1 cellular context compared by ENCODE assay signal in the genomic region with DNA sequence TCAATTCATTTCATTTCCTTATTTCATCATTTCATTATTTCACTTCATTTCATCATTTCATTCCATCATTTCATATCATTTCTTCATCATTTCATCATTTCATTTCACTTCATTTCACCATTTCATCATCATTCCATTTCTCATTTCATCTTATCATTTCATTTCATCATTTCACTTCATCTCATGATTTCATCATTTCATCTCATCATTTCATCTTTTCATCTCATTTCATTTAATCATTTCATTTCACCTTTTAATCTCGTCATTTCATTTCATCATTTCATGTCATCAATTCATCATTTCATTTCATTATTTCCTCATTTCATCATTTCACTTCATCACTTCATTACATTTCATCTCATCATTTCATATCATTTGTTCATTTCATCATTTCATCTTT.
TF ChIP-seq lines count a peak whose summit lies in the region.
"Not testable (repeated sequence)": the region's sequence is repeated elsewhere in the genome, so short reads cannot be mapped to it uniquely, and the experiment has no call there.

No MANE protein-coding gene starts in this region.

TF ChIP-seq in K562, 482 proteins besides CTCF, POLR2A, EP300 and RAD21 (continued from another document and continues in another):
- TF ChIP-seq, protein P1, sequence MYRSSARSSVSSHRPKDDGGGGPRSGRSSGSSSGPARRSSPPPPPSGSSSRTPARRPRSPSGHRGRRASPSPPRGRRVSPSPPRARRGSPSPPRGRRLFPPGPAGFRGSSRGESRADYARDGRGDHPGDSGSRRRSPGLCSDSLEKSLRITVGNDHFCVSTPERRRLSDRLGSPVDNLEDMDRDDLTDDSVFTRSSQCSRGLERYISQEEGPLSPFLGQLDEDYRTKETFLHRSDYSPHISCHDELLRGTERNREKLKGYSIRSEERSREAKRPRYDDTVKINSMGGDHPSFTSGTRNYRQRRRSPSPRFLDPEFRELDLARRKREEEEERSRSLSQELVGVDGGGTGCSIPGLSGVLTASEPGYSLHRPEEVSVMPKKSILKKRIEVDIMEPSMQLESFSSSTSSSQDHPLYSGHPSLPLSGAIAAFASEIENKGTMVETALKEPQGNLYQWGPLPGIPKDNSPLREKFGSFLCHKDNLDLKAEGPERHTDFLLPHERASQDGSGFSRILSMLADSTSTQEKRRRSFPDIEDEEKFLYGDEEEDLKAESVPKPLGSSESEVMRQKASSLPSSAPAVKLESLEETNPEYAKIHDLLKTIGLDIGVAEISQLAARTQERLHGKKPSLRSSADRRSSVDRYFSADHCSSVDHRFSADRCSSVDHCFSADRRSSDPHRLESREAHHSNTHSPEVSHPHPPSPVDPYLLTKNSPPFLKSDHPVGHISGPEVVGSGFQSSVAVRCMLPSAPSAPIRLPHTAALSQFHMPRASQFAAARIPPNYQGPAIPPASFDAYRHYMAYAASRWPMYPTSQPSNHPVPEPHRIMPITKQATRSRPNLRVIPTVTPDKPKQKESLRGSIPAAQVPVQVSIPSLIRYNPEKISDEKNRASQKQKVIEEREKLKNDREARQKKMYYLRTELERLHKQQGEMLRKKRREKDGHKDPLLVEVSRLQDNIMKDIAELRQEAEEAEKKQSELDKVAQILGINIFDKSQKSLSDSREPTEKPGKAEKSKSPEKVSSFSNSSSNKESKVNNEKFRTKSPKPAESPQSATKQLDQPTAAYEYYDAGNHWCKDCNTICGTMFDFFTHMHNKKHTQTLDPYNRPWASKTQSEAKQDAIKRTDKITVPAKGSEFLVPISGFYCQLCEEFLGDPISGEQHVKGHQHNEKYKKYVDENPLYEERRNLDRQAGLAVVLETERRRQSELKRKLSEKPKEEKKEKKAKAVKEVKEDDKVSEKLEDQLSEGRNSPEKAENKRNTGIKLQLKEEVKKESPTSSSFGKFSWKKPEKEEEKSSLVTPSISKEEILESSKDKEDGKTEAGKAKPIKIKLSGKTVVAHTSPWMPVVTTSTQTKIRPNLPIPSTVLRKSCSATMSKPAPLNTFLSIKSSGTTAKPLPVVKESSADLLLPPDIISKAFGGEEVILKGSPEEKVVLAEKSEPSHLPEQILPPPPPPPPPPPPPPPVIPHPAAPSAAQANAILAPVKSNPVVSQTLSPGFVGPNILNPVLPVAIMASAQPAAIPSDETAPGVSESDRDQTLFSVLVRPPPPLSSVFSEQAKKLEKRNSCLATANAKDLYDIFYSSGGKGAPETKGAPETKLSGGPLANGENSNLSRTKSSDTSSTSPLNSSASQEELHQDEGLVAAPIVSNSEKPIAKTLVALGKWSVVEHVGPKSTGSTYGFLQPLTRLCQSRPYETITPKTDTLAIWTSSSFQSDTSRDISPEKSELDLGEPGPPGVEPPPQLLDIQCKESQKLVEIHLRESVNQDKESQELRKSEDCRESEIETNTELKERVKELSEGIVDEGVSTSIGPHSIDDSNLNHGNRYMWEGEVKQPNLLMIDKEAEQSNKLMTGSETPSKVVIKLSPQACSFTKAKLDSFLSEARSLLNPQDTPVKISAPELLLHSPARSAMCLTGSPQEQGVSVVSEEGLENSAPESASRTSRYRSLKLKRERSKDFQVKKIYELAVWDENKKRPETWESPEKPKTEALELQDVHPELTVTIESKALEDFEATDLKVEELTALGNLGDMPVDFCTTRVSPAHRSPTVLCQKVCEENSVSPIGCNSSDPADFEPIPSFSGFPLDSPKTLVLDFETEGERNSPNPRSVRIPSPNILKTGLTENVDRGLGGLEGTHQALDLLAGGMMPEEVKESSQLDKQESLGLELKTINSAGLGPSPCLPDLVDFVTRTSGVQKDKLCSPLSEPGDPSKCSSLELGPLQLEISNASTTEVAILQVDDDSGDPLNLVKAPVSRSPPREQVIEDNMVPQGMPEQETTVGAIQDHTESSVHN (IDR thresholded peaks at IDR 0.05; ENCODE audit: borderline replicate concordance in 1 of 2, low read depth in 1 of 2) = peak in 1 of 2 experiments; percentile 74; a peak in 1 of 4 replicates
- TF ChIP-seq NCOA4 (IDR thresholded peaks at IDR 0.05; ENCODE audit: partially characterized antibody) = peak; percentile 62
- peak; percentile 15; the same call in 1 of the 2 replicates for TF ChIP-seq NFIC (IDR thresholded peaks at IDR 0.05)
- TF ChIP-seq, protein P2, sequence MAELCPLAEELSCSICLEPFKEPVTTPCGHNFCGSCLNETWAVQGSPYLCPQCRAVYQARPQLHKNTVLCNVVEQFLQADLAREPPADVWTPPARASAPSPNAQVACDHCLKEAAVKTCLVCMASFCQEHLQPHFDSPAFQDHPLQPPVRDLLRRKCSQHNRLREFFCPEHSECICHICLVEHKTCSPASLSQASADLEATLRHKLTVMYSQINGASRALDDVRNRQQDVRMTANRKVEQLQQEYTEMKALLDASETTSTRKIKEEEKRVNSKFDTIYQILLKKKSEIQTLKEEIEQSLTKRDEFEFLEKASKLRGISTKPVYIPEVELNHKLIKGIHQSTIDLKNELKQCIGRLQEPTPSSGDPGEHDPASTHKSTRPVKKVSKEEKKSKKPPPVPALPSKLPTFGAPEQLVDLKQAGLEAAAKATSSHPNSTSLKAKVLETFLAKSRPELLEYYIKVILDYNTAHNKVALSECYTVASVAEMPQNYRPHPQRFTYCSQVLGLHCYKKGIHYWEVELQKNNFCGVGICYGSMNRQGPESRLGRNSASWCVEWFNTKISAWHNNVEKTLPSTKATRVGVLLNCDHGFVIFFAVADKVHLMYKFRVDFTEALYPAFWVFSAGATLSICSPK (IDR thresholded peaks at IDR 0.05; ENCODE audit: borderline replicate concordance) = 0 out of 2 replicates have a peak, but pooled peaks have one; percentile 86
- TF ChIP-seq ARID2 (IDR thresholded peaks at IDR 0.05) = peak; percentile 38; the same call in 1 of the 2 replicates
- TF ChIP-seq, protein P3, sequence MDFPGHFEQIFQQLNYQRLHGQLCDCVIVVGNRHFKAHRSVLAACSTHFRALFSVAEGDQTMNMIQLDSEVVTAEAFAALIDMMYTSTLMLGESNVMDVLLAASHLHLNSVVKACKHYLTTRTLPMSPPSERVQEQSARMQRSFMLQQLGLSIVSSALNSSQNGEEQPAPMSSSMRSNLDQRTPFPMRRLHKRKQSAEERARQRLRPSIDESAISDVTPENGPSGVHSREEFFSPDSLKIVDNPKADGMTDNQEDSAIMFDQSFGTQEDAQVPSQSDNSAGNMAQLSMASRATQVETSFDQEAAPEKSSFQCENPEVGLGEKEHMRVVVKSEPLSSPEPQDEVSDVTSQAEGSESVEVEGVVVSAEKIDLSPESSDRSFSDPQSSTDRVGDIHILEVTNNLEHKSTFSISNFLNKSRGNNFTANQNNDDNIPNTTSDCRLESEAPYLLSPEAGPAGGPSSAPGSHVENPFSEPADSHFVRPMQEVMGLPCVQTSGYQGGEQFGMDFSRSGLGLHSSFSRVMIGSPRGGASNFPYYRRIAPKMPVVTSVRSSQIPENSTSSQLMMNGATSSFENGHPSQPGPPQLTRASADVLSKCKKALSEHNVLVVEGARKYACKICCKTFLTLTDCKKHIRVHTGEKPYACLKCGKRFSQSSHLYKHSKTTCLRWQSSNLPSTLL (IDR thresholded peaks at IDR 0.05) = peak; percentile 65; the same call in 1 of the 2 replicates
- peak; percentile 91; the same call in 1 of the 2 replicates for TF ChIP-seq HLTF (IDR thresholded peaks at IDR 0.05)
- TF ChIP-seq, protein P4, sequence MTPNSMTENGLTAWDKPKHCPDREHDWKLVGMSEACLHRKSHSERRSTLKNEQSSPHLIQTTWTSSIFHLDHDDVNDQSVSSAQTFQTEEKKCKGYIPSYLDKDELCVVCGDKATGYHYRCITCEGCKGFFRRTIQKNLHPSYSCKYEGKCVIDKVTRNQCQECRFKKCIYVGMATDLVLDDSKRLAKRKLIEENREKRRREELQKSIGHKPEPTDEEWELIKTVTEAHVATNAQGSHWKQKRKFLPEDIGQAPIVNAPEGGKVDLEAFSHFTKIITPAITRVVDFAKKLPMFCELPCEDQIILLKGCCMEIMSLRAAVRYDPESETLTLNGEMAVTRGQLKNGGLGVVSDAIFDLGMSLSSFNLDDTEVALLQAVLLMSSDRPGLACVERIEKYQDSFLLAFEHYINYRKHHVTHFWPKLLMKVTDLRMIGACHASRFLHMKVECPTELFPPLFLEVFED (CRISPR knock-in tag; conservative IDR thresholded peaks at IDR 0.05) = 0 out of 2 replicates have a peak, but pooled peaks have one; percentile 61
- TF ChIP-seq OTX1 (CRISPR knock-in tag; IDR thresholded peaks at IDR 0.05) = 0 out of 2 replicates have a peak, but pooled peaks have one; percentile 27
- TF ChIP-seq TAF9B (IDR thresholded peaks at IDR 0.05; ENCODE audit: partially characterized antibody) = peak; percentile 28
- TF ChIP-seq KDM1A (IDR thresholded peaks at IDR 0.05) = peak in 1 of 2 experiments; percentile 30; a peak in 1 of 4 replicates
- 0 out of 2 replicates have a peak, but pooled peaks have one; percentile 28 for TF ChIP-seq DPF2 (IDR thresholded peaks at IDR 0.05)
- peak; percentile 50; the same call in 1 of the 2 replicates for TF ChIP-seq ZSCAN32 (CRISPR knock-in tag; IDR thresholded peaks at IDR 0.05)
- TF ChIP-seq, protein P5, sequence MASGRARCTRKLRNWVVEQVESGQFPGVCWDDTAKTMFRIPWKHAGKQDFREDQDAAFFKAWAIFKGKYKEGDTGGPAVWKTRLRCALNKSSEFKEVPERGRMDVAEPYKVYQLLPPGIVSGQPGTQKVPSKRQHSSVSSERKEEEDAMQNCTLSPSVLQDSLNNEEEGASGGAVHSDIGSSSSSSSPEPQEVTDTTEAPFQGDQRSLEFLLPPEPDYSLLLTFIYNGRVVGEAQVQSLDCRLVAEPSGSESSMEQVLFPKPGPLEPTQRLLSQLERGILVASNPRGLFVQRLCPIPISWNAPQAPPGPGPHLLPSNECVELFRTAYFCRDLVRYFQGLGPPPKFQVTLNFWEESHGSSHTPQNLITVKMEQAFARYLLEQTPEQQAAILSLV (tag; IDR thresholded peaks at IDR 0.05) = peak; percentile 69; the same call in 1 of the 2 replicates
- peak; percentile 75 for TF ChIP-seq BRD9 (IDR thresholded peaks at IDR 0.05; ENCODE audit: low read depth, partially characterized antibody)
- TF ChIP-seq, protein P6, sequence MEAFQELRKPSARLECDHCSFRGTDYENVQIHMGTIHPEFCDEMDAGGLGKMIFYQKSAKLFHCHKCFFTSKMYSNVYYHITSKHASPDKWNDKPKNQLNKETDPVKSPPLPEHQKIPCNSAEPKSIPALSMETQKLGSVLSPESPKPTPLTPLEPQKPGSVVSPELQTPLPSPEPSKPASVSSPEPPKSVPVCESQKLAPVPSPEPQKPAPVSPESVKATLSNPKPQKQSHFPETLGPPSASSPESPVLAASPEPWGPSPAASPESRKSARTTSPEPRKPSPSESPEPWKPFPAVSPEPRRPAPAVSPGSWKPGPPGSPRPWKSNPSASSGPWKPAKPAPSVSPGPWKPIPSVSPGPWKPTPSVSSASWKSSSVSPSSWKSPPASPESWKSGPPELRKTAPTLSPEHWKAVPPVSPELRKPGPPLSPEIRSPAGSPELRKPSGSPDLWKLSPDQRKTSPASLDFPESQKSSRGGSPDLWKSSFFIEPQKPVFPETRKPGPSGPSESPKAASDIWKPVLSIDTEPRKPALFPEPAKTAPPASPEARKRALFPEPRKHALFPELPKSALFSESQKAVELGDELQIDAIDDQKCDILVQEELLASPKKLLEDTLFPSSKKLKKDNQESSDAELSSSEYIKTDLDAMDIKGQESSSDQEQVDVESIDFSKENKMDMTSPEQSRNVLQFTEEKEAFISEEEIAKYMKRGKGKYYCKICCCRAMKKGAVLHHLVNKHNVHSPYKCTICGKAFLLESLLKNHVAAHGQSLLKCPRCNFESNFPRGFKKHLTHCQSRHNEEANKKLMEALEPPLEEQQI (IDR thresholded peaks at IDR 0.05) = 0 out of 2 replicates have a peak, but pooled peaks have one; percentile 54
- TF ChIP-seq NR2C1 (IDR thresholded peaks at IDR 0.05) = peak; percentile 32; the same call in 1 of the 2 replicates
- not testable (repeated sequence) for TF ChIP-seq NR2C1 (tag; IDR thresholded peaks at IDR 0.05); CEBPG (CRISPR knock-in tag; IDR thresholded peaks at IDR 0.05); TOE1 (CRISPR knock-in tag; IDR thresholded peaks at IDR 0.05; ENCODE audit: borderline replicate concordance, low read depth)
- TF ChIP-seq ZNF24 (IDR thresholded peaks at IDR 0.05) = peak; percentile 99
- TF ChIP-seq THRAP3 (IDR thresholded peaks at IDR 0.05; ENCODE audit: borderline replicate concordance) = peak; percentile 89; the same call in 1 of the 2 replicates
- peak; percentile 44; the same call in 1 of the 2 replicates for TF ChIP-seq ARID1B (IDR thresholded peaks at IDR 0.05)
- peak; percentile 35; the same call in 1 of the 2 replicates for TF ChIP-seq SMARCE1 (IDR thresholded peaks at IDR 0.05)
- TF ChIP-seq ELF4 (CRISPR knock-in tag; IDR thresholded peaks at IDR 0.05) = 0 out of 2 replicates have a peak, but pooled peaks have one; percentile 58
- TF ChIP-seq, protein P7, sequence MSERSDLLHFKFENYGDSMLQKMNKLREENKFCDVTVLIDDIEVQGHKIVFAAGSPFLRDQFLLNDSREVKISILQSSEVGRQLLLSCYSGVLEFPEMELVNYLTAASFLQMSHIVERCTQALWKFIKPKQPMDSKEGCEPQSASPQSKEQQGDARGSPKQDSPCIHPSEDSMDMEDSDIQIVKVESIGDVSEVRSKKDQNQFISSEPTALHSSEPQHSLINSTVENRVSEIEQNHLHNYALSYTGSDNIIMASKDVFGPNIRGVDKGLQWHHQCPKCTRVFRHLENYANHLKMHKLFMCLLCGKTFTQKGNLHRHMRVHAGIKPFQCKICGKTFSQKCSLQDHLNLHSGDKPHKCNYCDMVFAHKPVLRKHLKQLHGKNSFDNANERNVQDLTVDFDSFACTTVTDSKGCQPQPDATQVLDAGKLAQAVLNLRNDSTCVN (CRISPR knock-in tag; IDR thresholded peaks at IDR 0.05) = peak; percentile 68; the same call in 1 of the 2 replicates
- TF ChIP-seq CEBPB (tag; IDR thresholded peaks at IDR 0.05) = peak; percentile 96
- TF ChIP-seq CEBPG (tag; conservative IDR thresholded peaks at IDR 0.05 in 1 of 2, IDR thresholded peaks at IDR 0.05 in 1 of 2) = peak; percentile 36 to 95; a peak in 3 of 4 replicates
- TF ChIP-seq, protein P8, sequence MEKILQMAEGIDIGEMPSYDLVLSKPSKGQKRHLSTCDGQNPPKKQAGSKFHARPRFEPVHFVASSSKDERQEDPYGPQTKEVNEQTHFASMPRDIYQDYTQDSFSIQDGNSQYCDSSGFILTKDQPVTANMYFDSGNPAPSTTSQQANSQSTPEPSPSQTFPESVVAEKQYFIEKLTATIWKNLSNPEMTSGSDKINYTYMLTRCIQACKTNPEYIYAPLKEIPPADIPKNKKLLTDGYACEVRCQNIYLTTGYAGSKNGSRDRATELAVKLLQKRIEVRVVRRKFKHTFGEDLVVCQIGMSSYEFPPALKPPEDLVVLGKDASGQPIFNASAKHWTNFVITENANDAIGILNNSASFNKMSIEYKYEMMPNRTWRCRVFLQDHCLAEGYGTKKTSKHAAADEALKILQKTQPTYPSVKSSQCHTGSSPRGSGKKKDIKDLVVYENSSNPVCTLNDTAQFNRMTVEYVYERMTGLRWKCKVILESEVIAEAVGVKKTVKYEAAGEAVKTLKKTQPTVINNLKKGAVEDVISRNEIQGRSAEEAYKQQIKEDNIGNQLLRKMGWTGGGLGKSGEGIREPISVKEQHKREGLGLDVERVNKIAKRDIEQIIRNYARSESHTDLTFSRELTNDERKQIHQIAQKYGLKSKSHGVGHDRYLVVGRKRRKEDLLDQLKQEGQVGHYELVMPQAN (IDR thresholded peaks at IDR 0.05; ENCODE audit: borderline replicate concordance) = peak; percentile 69
- TF ChIP-seq TOE1 (IDR thresholded peaks at IDR 0.05; ENCODE audit: borderline replicate concordance) = peak; percentile 51; the same call in 1 of the 2 replicates
